In the genomic region with DNA sequence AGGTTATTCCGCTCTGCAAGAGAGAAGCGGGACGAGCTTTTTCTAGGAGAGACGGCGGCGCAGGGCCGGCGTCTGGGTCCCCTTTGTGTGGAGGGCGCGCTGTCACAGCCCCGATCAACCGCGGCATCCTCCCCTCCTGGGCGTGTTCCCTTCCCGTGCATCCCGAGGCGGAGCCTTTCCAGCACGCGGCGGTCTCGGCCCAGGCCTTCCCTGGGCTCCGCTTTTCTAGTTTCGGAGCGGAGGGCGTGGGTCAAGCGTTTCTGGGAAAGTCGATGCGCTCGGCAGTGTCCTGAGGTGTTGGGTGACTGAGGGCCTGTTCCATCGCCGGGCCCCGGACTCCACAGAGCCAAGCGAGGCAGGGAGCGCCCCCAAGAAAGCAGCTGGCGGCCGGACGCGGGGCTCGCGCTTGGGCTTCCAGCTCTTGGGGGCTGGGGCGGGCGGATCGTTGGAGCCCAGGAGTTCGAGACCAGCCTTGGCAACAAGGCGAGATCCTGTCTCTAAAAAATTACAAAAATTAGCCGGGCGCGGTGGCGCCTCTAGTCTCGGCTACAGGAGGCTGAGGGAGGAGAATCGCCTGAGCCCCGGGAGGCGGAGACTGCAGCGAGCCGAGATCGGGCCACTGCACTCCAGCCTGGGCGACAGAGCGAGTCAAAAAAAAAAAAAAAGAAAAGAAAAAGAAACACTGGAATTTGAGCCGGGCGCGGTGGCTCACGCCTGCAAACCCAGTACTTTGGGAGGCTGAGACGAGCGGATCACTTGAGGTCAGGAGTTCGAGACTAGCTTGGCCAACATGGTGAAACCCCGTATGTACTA, we compare ENCODE assay signal across 7 cellular contexts. TPM values are rescaled to one million over a fixed set of nuclear protein-coding genes. Genes with fewer than 3 reads are reported as not detected.
DNase-seq lines count a peak whose midpoint lies in the region; ATAC-seq, FAIRE-seq and TF ChIP-seq lines count a peak whose summit lies in the region.

No MANE protein-coding gene starts in this region.

- peak overlapping the region; percentile 84 for H3K4me3 Mint-ChIP-seq in dendritic cell treated with granulocyte-macrophage colony-stimulating factor and Interleukin-4, amounts not matched to agents 40 ng/mL and 50 ng/mL, for 4 days

- peak; percentile 1 for ATAC-seq in GM19351 (IDR thresholded peaks at IDR 0.05; ENCODE audit: unreplicated experiment)
- ATAC-seq in mucosa of descending colon: peak; percentile 28

- peaks cover 9% of the 10 kb centered on the region for H4K20me1 ChIP-seq in PC-9 (ENCODE audit: insufficient read depth)

- H3K4me1 Mint-ChIP-seq in dendritic cell treated with granulocyte-macrophage colony-stimulating factor and Interleukin-4, amounts not matched to agents 40 ng/mL and 50 ng/mL, for 4 days (ENCODE audit: low read depth): peaks cover 42% of the 10 kb centered on the region

- peak in 1 of 2 experiments; percentile 36 for DNase-seq in PC-9
- no peak for DNase-seq in mucosa of descending colon
- peak in 1 of 2 donors; percentile 90 for DNase-seq in vagina (ENCODE audit: extremely low spot score in 2 of 2)
- DNase-seq in D721Med (ENCODE audit: insufficient read length, low spot score): no peak
- DNase-seq in activated gamma-delta T cell (lab: John Stamatoyannopoulos, UW): no peak

- BruUV-seq in PC-9 (replicated peaks; lab: Mats Ljungman, UMichigan): no TSS peak

- H3K4me2 ChIP-seq in PC-9: peak overlapping the region; percentile 93

- H3K4me1 ChIP-seq in PC-9 (replicated peaks; ENCODE audit: insufficient read depth) (peaks cover 25% of the 10 kb centered on the region), mucosa of descending colon (ENCODE audit: low read depth) (peaks cover 30% of the 10 kb centered on the region), vagina (peaks cover 45% of the 10 kb centered on the region)

- peak overlapping the region; percentile 88 for H2AFZ ChIP-seq in PC-9

- TF ChIP-seq CTCF in PC-9 (conservative IDR thresholded peaks at IDR 0.05) (no peak), mucosa of descending colon (IDR thresholded peaks at IDR 0.05) (no peak), vagina (IDR thresholded peaks at IDR 0.05) (no peak), D721Med (IDR thresholded peaks at IDR 0.05; ENCODE audit: insufficient read depth, missing control alignments) (no peak)

- peak overlapping the region; percentile 95 for H3K27ac Mint-ChIP-seq in dendritic cell treated with granulocyte-macrophage colony-stimulating factor and Interleukin-4, amounts not matched to agents 40 ng/mL and 50 ng/mL, for 4 days

- peaks cover 27% of the 10 kb centered on the region for H3K36me3 Mint-ChIP-seq in dendritic cell treated with granulocyte-macrophage colony-stimulating factor and Interleukin-4, amounts not matched to agents 40 ng/mL and 50 ng/mL, for 4 days (ENCODE audit: low read depth)

- peak overlapping the region; percentile 87 for H3K4me3 ChIP-seq in PC-9
- H3K4me3 ChIP-seq in mucosa of descending colon: peak overlapping the region; percentile 39
- H3K4me3 ChIP-seq in vagina: peak overlapping the region; percentile 93 to 99

- H3K9me3 ChIP-seq in PC-9 (ENCODE audit: insufficient read depth, low read depth) (no peaks in the 10 kb centered on the region), mucosa of descending colon (no peaks in the 10 kb centered on the region), vagina (no peaks in the 10 kb centered on the region)

- intact Hi-C loops in PC-9 (cut with micrococcal nuclease; ENCODE audit: unreplicated experiment): loop anchor here (2.0 to 5.0 kb wide), 7 partner anchors 69 to 279 kb away; a partner anchor contains a TSS
- intact Hi-C loops in dendritic cell treated with granulocyte-macrophage colony-stimulating factor and Interleukin-4, amounts not matched to agents 40 ng/mL and 50 ng/mL, for 4 days (cut with micrococcal nuclease): loop anchor here (10.0 kb wide), 1 partner anchor 186 kb away; a partner anchor contains a TSS
- intact Hi-C loops in mucosa of descending colon (cut with DNase I, micrococcal nuclease): no loop called here
- intact Hi-C loops in vagina (cut with DNase I): loop anchor here (5.0 to 10.0 kb wide), 4 partner anchors 64 to 116 kb away; a partner anchor contains a TSS

- FAIRE-seq in D721Med (lab: Jason Lieb, UNC): no peak

- peaks cover 32% of the 10 kb centered on the region for H3F3A ChIP-seq in PC-9 (ENCODE audit: insufficient read depth, low read depth)

- H3K9me2 ChIP-seq in PC-9 (ENCODE audit: insufficient read depth): no peaks in the 10 kb centered on the region

- H3K79me2 ChIP-seq in PC-9 (ENCODE audit: low read depth): peaks cover 41% of the 10 kb centered on the region

- H3K9me3 Mint-ChIP-seq in dendritic cell treated with granulocyte-macrophage colony-stimulating factor and Interleukin-4, amounts not matched to agents 40 ng/mL and 50 ng/mL, for 4 days: no peaks in the 10 kb centered on the region

- POLR2A ChIA-PET in PC-9 (lab: Charles Lee; ENCODE audit: unreplicated experiment): interaction anchor here (0.5 to 1.1 kb wide), 6 partner anchors 95 to 301 kb away, joined by 3 to 18 read pairs (median 6); a partner anchor contains a TSS

- no peak for TF ChIP-seq POLR2A in vagina (IDR thresholded peaks at IDR 0.05)

- H3K27ac ChIP-seq in PC-9: peak overlapping the region; percentile 92
- peak overlapping the region; percentile 78 for H3K27ac ChIP-seq in vagina

- no peaks in the 10 kb centered on the region for H3K27me3 ChIP-seq in PC-9 (ENCODE audit: insufficient read depth, low read depth)
- H3K27me3 ChIP-seq in vagina: no peaks in the 10 kb centered on the region

- CTCF ChIA-PET in PC-9 (lab: Charles Lee): no interaction called here

- H3K36me3 ChIP-seq in PC-9 (ENCODE audit: low read depth): 0 out of 2 replicates have a peak, but pooled peaks cover 11% of the 10 kb centered on the region
- H3K36me3 ChIP-seq in mucosa of descending colon (ENCODE audit: low read depth): no peaks in the 10 kb centered on the region
- no peaks in the 10 kb centered on the region for H3K36me3 ChIP-seq in vagina

- peaks cover 19% of the 10 kb centered on the region for H3K27me3 Mint-ChIP-seq in dendritic cell treated with granulocyte-macrophage colony-stimulating factor and Interleukin-4, amounts not matched to agents 40 ng/mL and 50 ng/mL, for 4 days

RNA-seq across cellular contexts. Expression of a gene that starts 0.8 kb away (rescaled TPM):
- total RNA-seq in PC-9 (2021) (43.8 and 47.6 TPM in 2 replicates), mucosa of descending colon (10 to 100 TPM; 16.6 to 22.7 (median 17.1) TPM), vagina (29.2 TPM)

RNA-seq across cellular contexts. Expression of a gene that starts 1.1 kb away (rescaled TPM):
- 19.3 and 22.7 TPM in 2 replicates for total RNA-seq in PC-9 (2021)
- total RNA-seq in mucosa of descending colon: 10 to 100 TPM; 15.7 to 27.4 (median 20.6) TPM
- 13.8 TPM for total RNA-seq in vagina

Comparison
In these comparisons a context has a peak if more than half of its experiments do, and no peak if none do; other contexts are left out.
1. H3K4me3 ChIP-seq: peak in every context shown above with its lines; median percentile 96 in vagina; 87 in PC-9; 39 in mucosa of descending colon.
2. intact Hi-C loops: an anchor here in PC-9 (2.0 to 5.0 kb wide), dendritic cell treated with granulocyte-macrophage colony-stimulating factor and Interleukin-4, amounts not matched to agents 40 ng/mL and 50 ng/mL, for 4 days (10.0 kb wide) and vagina (5.0 to 10.0 kb wide); none called in mucosa of descending colon.